16 cellular contexts compared by ENCODE assay signal in the genomic region with DNA sequence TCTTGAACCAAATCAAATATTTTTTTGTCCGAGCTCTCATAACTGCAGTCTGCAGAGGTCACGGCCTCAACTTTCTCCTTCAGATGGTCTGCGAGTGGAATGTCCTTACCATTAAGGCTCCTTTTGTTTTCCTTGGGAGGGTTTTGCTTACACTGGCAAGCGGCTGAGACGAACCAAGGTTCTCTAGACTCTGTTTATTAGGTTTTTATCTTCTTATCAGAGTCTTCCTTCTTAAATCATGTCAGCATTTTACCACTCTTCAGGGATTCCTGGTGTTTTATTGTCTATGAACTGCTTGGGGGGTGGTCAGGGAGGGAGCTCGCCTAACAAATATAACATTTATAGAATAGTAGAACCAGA.
DNase-seq lines count a peak whose midpoint lies in the region; ATAC-seq and TF ChIP-seq lines count a peak whose summit lies in the region.
"Had no signal": no experiment of that assay in that cellular context is flagged by ENCODE, and none has a peak within 500 bp of the region (broad histone marks: within the 10 kb centered on the region; RNA-seq: fewer than 3 reads in every experiment).

No MANE protein-coding gene starts in this region.

- no peak overlapping the region for H3K27ac Mint-ChIP-seq in MCF 10A (ENCODE audit: low read depth, unreplicated experiment)
- H3K27ac Mint-ChIP-seq in type B pancreatic cell, result no peak overlapping the region
- H3K27ac Mint-ChIP-seq in activated CD8-positive, alpha-beta T cell treated with anti-CD3 and anti-CD28 coated beads, Interleukin-2, amount 10 ng/mL, durations not matched to agents 7 days and 5 days, result no peak overlapping the region
- H3K27ac Mint-ChIP-seq: activated naive CD8-positive, alpha-beta T cell treated with anti-CD3 and anti-CD28 coated beads for 36 hours; naive thymus-derived CD4-positive, alpha-beta T cell; stimulated activated naive CD8-positive, alpha-beta T cell treated with anti-CD3 and anti-CD28 coated beads, Interleukin-15, Interleukin-2, amounts not matched to agents 100 ng/mL and 50 ng/mL, for 24 hours; T-helper 1 cell treated with Interleukin-12 subunit alpha and Interleukin-12 subunit beta and Interleukin-4 antibody, amounts not matched to agents 30 μg/mL and 1 μg/mL, for 36 hours had no signal

- H3K9ac ChIP-seq in mammary epithelial cell (ENCODE audit: insufficient read depth, low read length), result no peak overlapping the region

- peaks cover 37% of the 10 kb centered on the region for H3K4me1 Mint-ChIP-seq in MCF 10A (ENCODE audit: insufficient read depth, unreplicated experiment)
- H3K4me1 Mint-ChIP-seq in type B pancreatic cell (ENCODE audit: unreplicated experiment), result peaks cover 27% of the 10 kb centered on the region
- H3K4me1 Mint-ChIP-seq in activated CD8-positive, alpha-beta T cell treated with anti-CD3 and anti-CD28 coated beads, Interleukin-2, amount 10 ng/mL, durations not matched to agents 7 days and 5 days (ENCODE audit: low read depth), result no peaks in the 10 kb centered on the region

- TF ChIP-seq POLR2A in thyroid gland (IDR thresholded peaks at IDR 0.05), result no peak

- POLR2A ChIA-PET in MCF 10A (lab: Yijun Ruan, JAX), result interaction anchor here (0.6 kb wide), 1 partner anchor 22 kb away, joined by 3 read pairs; no protein-coding TSS in a partner anchor
- POLR2A ChIA-PET in activated CD8-positive, alpha-beta T cell treated with anti-CD3 and anti-CD28 coated beads, Interleukin-2, amount 10 ng/mL, durations not matched to agents 7 days and 5 days (lab: Charles Lee), result no interaction called here

- H3K4me3 ChIP-seq in mammary epithelial cell (replicated peaks in 1 of 3; ENCODE audit: insufficient read depth in 1 of 3, low read depth in 2 of 3, low read length in 3 of 3), result no peak overlapping the region
- no peak overlapping the region for H3K4me3 ChIP-seq in muscle layer of duodenum (ENCODE audit: low read depth in 1 of 2, low read length in 2 of 2)
- no peak overlapping the region for H3K4me3 ChIP-seq in thyroid gland (replicated peaks in 1 of 3)

- H2AFZ ChIP-seq in mammary epithelial cell (ENCODE audit: low read depth, low read length), result no peak overlapping the region

- peaks cover 30% of the 10 kb centered on the region for H3K4me1 ChIP-seq in mammary epithelial cell (ENCODE audit: insufficient read depth, low read length)
- no peaks in the 10 kb centered on the region for H3K4me1 ChIP-seq in muscle layer of duodenum (ENCODE audit: control insufficient read depth in 1 of 2, insufficient read depth in 2 of 2, low read length in 2 of 2)
- H3K4me1 ChIP-seq in thyroid gland, result no peaks in the 10 kb centered on the region

- no peaks in the 10 kb centered on the region for H3K27me3 Mint-ChIP-seq in MCF 10A (ENCODE audit: insufficient read depth, unreplicated experiment)
- H3K27me3 Mint-ChIP-seq in type B pancreatic cell, result no peaks in the 10 kb centered on the region
- peaks cover 26% of the 10 kb centered on the region for H3K27me3 Mint-ChIP-seq in activated CD8-positive, alpha-beta T cell treated with anti-CD3 and anti-CD28 coated beads, Interleukin-2, amount 10 ng/mL, durations not matched to agents 7 days and 5 days (ENCODE audit: low read depth)

- BruUV-seq in mammary epithelial cell (replicated peaks; lab: Mats Ljungman, UMichigan) (no TSS peak), MCF 10A (replicated peaks; lab: Mats Ljungman, UMichigan) (no TSS peak)

- no peaks in the 10 kb centered on the region for H3K36me3 Mint-ChIP-seq in MCF 10A (ENCODE audit: insufficient read depth, unreplicated experiment)
- H3K36me3 Mint-ChIP-seq in type B pancreatic cell, result no peaks in the 10 kb centered on the region
- H3K36me3 Mint-ChIP-seq in activated CD8-positive, alpha-beta T cell treated with anti-CD3 and anti-CD28 coated beads, Interleukin-2, amount 10 ng/mL, durations not matched to agents 7 days and 5 days (ENCODE audit: low read depth), result no peaks in the 10 kb centered on the region
- H3K36me3 Mint-ChIP-seq: activated naive CD8-positive, alpha-beta T cell treated with anti-CD3 and anti-CD28 coated beads for 36 hours; naive thymus-derived CD4-positive, alpha-beta T cell had no signal

- H3K9me3 Mint-ChIP-seq in MCF 10A (ENCODE audit: unreplicated experiment), result no peaks in the 10 kb centered on the region
- H3K9me3 Mint-ChIP-seq in type B pancreatic cell, result peaks cover 9% of the 10 kb centered on the region
- no peaks in the 10 kb centered on the region for H3K9me3 Mint-ChIP-seq in activated CD8-positive, alpha-beta T cell treated with anti-CD3 and anti-CD28 coated beads, Interleukin-2, amount 10 ng/mL, durations not matched to agents 7 days and 5 days (ENCODE audit: insufficient read depth)
- H3K9me3 Mint-ChIP-seq: activated naive CD8-positive, alpha-beta T cell treated with anti-CD3 and anti-CD28 coated beads for 36 hours; stimulated activated naive CD8-positive, alpha-beta T cell treated with anti-CD3 and anti-CD28 coated beads, Interleukin-15, Interleukin-2, amounts not matched to agents 100 ng/mL and 50 ng/mL, for 24 hours; T-helper 1 cell treated with Interleukin-12 subunit alpha and Interleukin-12 subunit beta and Interleukin-4 antibody, amounts not matched to agents 30 μg/mL and 1 μg/mL, for 36 hours had no signal

- no peak for DNase-seq in mammary epithelial cell
- no peak for DNase-seq in MCF 10A (ENCODE audit: unreplicated experiment)
- DNase-seq in brain pericyte (ENCODE audit: low read depth, low spot score), result peak; percentile 83
- DNase-seq in type B pancreatic cell (ENCODE audit: extremely low spot score, unreplicated experiment), result no peak
- no peak for DNase-seq in activated CD8-positive, alpha-beta T cell treated with anti-CD3 and anti-CD28 coated beads, Interleukin-2, amount 10 ng/mL, durations not matched to agents 7 days and 5 days
- DNase-seq in thyroid gland, result no peak
- DNase-seq in head of caudate nucleus, result no peak
- DNase-seq: activated CD8-positive, alpha-beta memory T cell treated with anti-CD3 and anti-CD28 coated beads for 24 hours; activated naive CD8-positive, alpha-beta T cell treated with anti-CD3 and anti-CD28 coated beads for 36 hours; DND-41; naive thymus-derived CD4-positive, alpha-beta T cell; NCI-H1417 treated with DMSO at 0.1 percent for 48 hours; stimulated activated CD4-positive, alpha-beta T cell treated with anti-CD3 and anti-CD28 coated beads, Interleukin-2, amount 100 ng/mL, for 48 hours had no signal

- whole genome bisulfite sequencing in mammary epithelial cell (ENCODE audit: low coverage, missing lambda C conversion rate), result 91% methylated on average over 6 of the region's 6 CpGs
- 33 to 41% methylated on average over 6 of the region's 6 CpGs for WGBS in thyroid gland, 2 donors

- H3K79me2 ChIP-seq in mammary epithelial cell (ENCODE audit: insufficient read depth, low read length), result no peaks in the 10 kb centered on the region

- H3K36me3 ChIP-seq in mammary epithelial cell (ENCODE audit: insufficient read depth, low read length) (no peaks in the 10 kb centered on the region), muscle layer of duodenum (ENCODE audit: control insufficient read depth in 1 of 2, insufficient read depth in 2 of 2, low read length in 2 of 2) (no peaks in the 10 kb centered on the region), thyroid gland (no peaks in the 10 kb centered on the region)

- H3K27ac ChIP-seq in mammary epithelial cell (ENCODE audit: insufficient read depth, low read depth, low read length) (peak overlapping the region; percentile 81), muscle layer of duodenum (ENCODE audit: low read length) (peak overlapping the region; percentile 59), thyroid gland (peak overlapping the region in 1 of 3 donors; percentile 38)

- TF ChIP-seq CTCF in mammary epithelial cell (conservative IDR thresholded peaks at IDR 0.05 in 1 of 2, IDR thresholded peaks at IDR 0.05 in 1 of 2; ENCODE audit: extremely low read depth in 1 of 2, insufficient read depth in 1 of 2, low read depth in 1 of 2, low read length in 2 of 2) (no peak), MCF 10A (IDR thresholded peaks at IDR 0.05; ENCODE audit: unreplicated experiment) (no peak), type B pancreatic cell (conservative IDR thresholded peaks at IDR 0.05) (no peak), thyroid gland (IDR thresholded peaks at IDR 0.05) (no peak)

- no peak for ATAC-seq in activated CD8-positive, alpha-beta T cell treated with anti-CD3 and anti-CD28 coated beads, Interleukin-2, amount 10 ng/mL, durations not matched to agents 7 days and 5 days
- ATAC-seq: naive thymus-derived CD4-positive, alpha-beta T cell had no signal

- no peak overlapping the region for H3K4me3 Mint-ChIP-seq in MCF 10A (ENCODE audit: unreplicated experiment)
- H3K4me3 Mint-ChIP-seq in type B pancreatic cell, result peak overlapping the region; percentile 1
- no peak overlapping the region for H3K4me3 Mint-ChIP-seq in activated CD8-positive, alpha-beta T cell treated with anti-CD3 and anti-CD28 coated beads, Interleukin-2, amount 10 ng/mL, durations not matched to agents 7 days and 5 days
- H3K4me3 Mint-ChIP-seq: activated naive CD8-positive, alpha-beta T cell treated with anti-CD3 and anti-CD28 coated beads for 36 hours; naive thymus-derived CD4-positive, alpha-beta T cell; stimulated activated naive CD8-positive, alpha-beta T cell treated with anti-CD3 and anti-CD28 coated beads, Interleukin-15, Interleukin-2, amounts not matched to agents 100 ng/mL and 50 ng/mL, for 24 hours; T-helper 1 cell treated with Interleukin-12 subunit alpha and Interleukin-12 subunit beta and Interleukin-4 antibody, amounts not matched to agents 30 μg/mL and 1 μg/mL, for 36 hours had no signal

- dilution Hi-C loops in mammary epithelial cell (cut with HindIII; ENCODE audit: low sequenced_read_pairs), result no loop called here

- intact Hi-C loops in mammary epithelial cell (cut with micrococcal nuclease) (loop anchor here (5.0 to 10.0 kb wide), 4 partner anchors 128 to 775 kb away; partner anchors contain the start of gene NR2F2), MCF 10A (cut with micrococcal nuclease) (loop anchor here (5.0 kb wide), 1 partner anchor 770 kb away; no protein-coding TSS in a partner anchor), thyroid gland (cut with DNase I) (no loop called here), head of caudate nucleus (cut with DNase I) (no loop called here)

- no peaks in the 10 kb centered on the region for H4K20me1 ChIP-seq in mammary epithelial cell (ENCODE audit: insufficient read depth, low read length)

- H3K27me3 ChIP-seq in mammary epithelial cell (ENCODE audit: insufficient read depth, low read length) (no peaks in the 10 kb centered on the region), muscle layer of duodenum (ENCODE audit: low read depth, low read length) (no peaks in the 10 kb centered on the region), thyroid gland (no peaks in the 10 kb centered on the region)

- CTCF ChIA-PET in mammary epithelial cell (lab: Charles Lee; ENCODE audit: low non-redundant PET) (no interaction called here), MCF 10A (lab: Yijun Ruan, JAX) (interaction anchor here (0.6 to 1.2 kb wide), 3 partner anchors 69 to 770 kb away, joined by 3 to 5 read pairs (median 4); no protein-coding TSS in a partner anchor)
- CTCF ChIA-PET in activated CD8-positive, alpha-beta T cell treated with anti-CD3 and anti-CD28 coated beads, Interleukin-2, amount 10 ng/mL, durations not matched to agents 7 days and 5 days (lab: Charles Lee), result interaction anchor here (1.6 kb wide), 1 partner anchor 7 kb away, joined by 6 read pairs; no protein-coding TSS in a partner anchor

- H3K9me3 ChIP-seq in mammary epithelial cell (replicated peaks; ENCODE audit: insufficient read depth, low read length), result no peaks in the 10 kb centered on the region
- H3K9me3 ChIP-seq in muscle layer of duodenum (ENCODE audit: control insufficient read depth in 1 of 2, low read length in 2 of 2), result no peaks in the 10 kb centered on the region
- H3K9me3 ChIP-seq in thyroid gland, result no peaks in the 10 kb centered on the region

- in situ Hi-C loops in mammary epithelial cell (cut with MboI; ENCODE audit: low sequenced_read_pairs in 2 of 2), result no loop called here

- no peak overlapping the region for H3K4me2 ChIP-seq in mammary epithelial cell (ENCODE audit: insufficient read depth, low read depth, low read length)

Comparison
In these comparisons a context has a peak if more than half of its experiments do, and no peak if none do; other contexts are left out.
1. intact Hi-C loops: an anchor here in mammary epithelial cell (5.0 to 10.0 kb wide) and MCF 10A (5.0 kb wide); none called in thyroid gland and head of caudate nucleus.